1 cellular context compared by ENCODE assay signal in the genomic region with DNA sequence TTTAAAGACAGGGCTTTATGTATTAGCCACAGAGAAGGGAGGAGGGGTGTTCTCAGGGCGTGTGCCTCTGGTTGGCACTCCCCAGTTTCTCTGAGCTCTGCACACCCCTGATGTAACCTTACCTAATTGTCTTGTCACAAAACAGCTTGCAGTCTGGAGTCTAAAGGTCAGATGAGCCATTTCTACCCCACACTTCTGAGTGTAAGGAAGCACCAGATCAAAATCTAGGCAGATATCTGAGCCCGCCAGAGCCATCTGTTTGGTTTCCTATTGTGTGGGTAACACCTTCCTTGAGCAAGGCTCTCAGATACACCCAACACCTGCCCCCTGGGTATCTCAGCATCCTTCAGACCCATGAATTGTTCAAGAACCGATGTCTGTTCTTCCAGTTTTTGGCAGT.
TF ChIP-seq lines count a peak whose summit lies in the region.

No MANE protein-coding gene starts in this region.

TF ChIP-seq in K562, 482 proteins besides CTCF, POLR2A, EP300 and RAD21 (continues in another document):
- TF ChIP-seq ZNF785 (CRISPR knock-in tag; IDR thresholded peaks at IDR 0.05): no peak
- TF ChIP-seq CBFA2T3 (IDR thresholded peaks at IDR 0.05): peak; percentile 85
- peak; percentile 63 for TF ChIP-seq TEAD4 (IDR thresholded peaks at IDR 0.05; ENCODE audit: low read length)
- no peak for TF ChIP-seq TEAD4 (CRISPR knock-in tag; IDR thresholded peaks at IDR 0.05; ENCODE audit: borderline replicate concordance)
- TF ChIP-seq RUNX1 (IDR thresholded peaks at IDR 0.05; ENCODE audit: low read depth): no peak
- no peak for TF ChIP-seq NFXL1 (CRISPR knock-in tag; IDR thresholded peaks at IDR 0.05)
- TF ChIP-seq, protein P1, sequence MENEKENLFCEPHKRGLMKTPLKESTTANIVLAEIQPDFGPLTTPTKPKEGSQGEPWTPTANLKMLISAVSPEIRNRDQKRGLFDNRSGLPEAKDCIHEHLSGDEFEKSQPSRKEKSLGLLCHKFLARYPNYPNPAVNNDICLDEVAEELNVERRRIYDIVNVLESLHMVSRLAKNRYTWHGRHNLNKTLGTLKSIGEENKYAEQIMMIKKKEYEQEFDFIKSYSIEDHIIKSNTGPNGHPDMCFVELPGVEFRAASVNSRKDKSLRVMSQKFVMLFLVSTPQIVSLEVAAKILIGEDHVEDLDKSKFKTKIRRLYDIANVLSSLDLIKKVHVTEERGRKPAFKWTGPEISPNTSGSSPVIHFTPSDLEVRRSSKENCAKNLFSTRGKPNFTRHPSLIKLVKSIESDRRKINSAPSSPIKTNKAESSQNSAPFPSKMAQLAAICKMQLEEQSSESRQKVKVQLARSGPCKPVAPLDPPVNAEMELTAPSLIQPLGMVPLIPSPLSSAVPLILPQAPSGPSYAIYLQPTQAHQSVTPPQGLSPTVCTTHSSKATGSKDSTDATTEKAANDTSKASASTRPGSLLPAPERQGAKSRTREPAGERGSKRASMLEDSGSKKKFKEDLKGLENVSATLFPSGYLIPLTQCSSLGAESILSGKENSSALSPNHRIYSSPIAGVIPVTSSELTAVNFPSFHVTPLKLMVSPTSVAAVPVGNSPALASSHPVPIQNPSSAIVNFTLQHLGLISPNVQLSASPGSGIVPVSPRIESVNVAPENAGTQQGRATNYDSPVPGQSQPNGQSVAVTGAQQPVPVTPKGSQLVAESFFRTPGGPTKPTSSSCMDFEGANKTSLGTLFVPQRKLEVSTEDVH (IDR thresholded peaks at IDR 0.05; ENCODE audit: low read depth, partially characterized antibody): no peak
- TF ChIP-seq NCOR1 (IDR thresholded peaks at IDR 0.05): peak; percentile 51; the same call in 1 of the 2 replicates
- TF ChIP-seq, protein P2, sequence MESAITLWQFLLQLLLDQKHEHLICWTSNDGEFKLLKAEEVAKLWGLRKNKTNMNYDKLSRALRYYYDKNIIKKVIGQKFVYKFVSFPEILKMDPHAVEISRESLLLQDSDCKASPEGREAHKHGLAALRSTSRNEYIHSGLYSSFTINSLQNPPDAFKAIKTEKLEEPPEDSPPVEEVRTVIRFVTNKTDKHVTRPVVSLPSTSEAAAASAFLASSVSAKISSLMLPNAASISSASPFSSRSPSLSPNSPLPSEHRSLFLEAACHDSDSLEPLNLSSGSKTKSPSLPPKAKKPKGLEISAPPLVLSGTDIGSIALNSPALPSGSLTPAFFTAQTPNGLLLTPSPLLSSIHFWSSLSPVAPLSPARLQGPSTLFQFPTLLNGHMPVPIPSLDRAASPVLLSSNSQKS (CRISPR knock-in tag; IDR thresholded peaks at IDR 0.05): no peak
- no peak for TF ChIP-seq HDAC2 (IDR thresholded peaks at IDR 0.05)
- TF ChIP-seq FOSL1 (tag; conservative IDR thresholded peaks at IDR 0.05): peak; percentile 32; the same call in 1 of the 2 replicates
- TF ChIP-seq KLF1 (tag; IDR thresholded peaks at IDR 0.05): no peak
- no peak for TF ChIP-seq KLF13 (tag; IDR thresholded peaks at IDR 0.05; ENCODE audit: borderline replicate concordance, low read depth)
- TF ChIP-seq NR1H2 (CRISPR knock-in tag; IDR thresholded peaks at IDR 0.05): no peak
- TF ChIP-seq, protein P3, sequence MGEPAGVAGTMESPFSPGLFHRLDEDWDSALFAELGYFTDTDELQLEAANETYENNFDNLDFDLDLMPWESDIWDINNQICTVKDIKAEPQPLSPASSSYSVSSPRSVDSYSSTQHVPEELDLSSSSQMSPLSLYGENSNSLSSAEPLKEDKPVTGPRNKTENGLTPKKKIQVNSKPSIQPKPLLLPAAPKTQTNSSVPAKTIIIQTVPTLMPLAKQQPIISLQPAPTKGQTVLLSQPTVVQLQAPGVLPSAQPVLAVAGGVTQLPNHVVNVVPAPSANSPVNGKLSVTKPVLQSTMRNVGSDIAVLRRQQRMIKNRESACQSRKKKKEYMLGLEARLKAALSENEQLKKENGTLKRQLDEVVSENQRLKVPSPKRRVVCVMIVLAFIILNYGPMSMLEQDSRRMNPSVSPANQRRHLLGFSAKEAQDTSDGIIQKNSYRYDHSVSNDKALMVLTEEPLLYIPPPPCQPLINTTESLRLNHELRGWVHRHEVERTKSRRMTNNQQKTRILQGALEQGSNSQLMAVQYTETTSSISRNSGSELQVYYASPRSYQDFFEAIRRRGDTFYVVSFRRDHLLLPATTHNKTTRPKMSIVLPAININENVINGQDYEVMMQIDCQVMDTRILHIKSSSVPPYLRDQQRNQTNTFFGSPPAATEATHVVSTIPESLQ (CRISPR knock-in tag; IDR thresholded peaks at IDR 0.05): no peak
- no peak for TF ChIP-seq MTA1 (IDR thresholded peaks at IDR 0.05; ENCODE audit: borderline replicate concordance)
- no peak for TF ChIP-seq PHTF2 (CRISPR knock-in tag; IDR thresholded peaks at IDR 0.05)
- peak; percentile 27; the same call in 1 of the 2 replicates for TF ChIP-seq POLR2AphosphoS5 (IDR thresholded peaks at IDR 0.05; ENCODE audit: control insufficient read depth, insufficient read depth, low read depth, low read length)
- TF ChIP-seq, protein P4, sequence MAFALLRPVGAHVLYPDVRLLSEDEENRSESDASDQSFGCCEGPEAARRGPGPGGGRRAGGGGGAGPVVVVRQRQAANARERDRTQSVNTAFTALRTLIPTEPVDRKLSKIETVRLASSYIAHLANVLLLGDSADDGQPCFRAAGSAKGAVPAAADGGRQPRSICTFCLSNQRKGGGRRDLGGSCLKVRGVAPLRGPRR (CRISPR knock-in tag; IDR thresholded peaks at IDR 0.05): no peak
- TF ChIP-seq, protein P5, sequence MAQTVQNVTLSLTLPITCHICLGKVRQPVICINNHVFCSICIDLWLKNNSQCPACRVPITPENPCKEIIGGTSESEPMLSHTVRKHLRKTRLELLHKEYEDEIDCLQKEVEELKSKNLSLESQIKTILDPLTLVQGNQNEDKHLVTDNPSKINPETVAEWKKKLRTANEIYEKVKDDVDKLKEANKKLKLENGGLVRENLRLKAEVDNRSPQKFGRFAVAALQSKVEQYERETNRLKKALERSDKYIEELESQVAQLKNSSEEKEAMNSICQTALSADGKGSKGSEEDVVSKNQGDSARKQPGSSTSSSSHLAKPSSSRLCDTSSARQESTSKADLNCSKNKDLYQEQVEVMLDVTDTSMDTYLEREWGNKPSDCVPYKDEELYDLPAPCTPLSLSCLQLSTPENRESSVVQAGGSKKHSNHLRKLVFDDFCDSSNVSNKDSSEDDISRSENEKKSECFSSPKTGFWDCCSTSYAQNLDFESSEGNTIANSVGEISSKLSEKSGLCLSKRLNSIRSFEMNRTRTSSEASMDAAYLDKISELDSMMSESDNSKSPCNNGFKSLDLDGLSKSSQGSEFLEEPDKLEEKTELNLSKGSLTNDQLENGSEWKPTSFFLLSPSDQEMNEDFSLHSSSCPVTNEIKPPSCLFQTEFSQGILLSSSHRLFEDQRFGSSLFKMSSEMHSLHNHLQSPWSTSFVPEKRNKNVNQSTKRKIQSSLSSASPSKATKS (CRISPR knock-in tag; IDR thresholded peaks at IDR 0.05): no peak
- no peak for TF ChIP-seq ZNF589 (CRISPR knock-in tag; IDR thresholded peaks at IDR 0.05; ENCODE audit: low read depth)
- TF ChIP-seq, protein P6, sequence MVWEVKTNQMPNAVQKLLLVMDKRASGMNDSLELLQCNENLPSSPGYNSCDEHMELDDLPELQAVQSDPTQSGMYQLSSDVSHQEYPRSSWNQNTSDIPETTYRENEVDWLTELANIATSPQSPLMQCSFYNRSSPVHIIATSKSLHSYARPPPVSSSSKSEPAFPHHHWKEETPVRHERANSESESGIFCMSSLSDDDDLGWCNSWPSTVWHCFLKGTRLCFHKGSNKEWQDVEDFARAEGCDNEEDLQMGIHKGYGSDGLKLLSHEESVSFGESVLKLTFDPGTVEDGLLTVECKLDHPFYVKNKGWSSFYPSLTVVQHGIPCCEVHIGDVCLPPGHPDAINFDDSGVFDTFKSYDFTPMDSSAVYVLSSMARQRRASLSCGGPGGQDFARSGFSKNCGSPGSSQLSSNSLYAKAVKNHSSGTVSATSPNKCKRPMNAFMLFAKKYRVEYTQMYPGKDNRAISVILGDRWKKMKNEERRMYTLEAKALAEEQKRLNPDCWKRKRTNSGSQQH (CRISPR knock-in tag; IDR thresholded peaks at IDR 0.05): no peak
- TF ChIP-seq TCF7 (IDR thresholded peaks at IDR 0.05; ENCODE audit: borderline replicate concordance): no peak
- TF ChIP-seq, protein P7, sequence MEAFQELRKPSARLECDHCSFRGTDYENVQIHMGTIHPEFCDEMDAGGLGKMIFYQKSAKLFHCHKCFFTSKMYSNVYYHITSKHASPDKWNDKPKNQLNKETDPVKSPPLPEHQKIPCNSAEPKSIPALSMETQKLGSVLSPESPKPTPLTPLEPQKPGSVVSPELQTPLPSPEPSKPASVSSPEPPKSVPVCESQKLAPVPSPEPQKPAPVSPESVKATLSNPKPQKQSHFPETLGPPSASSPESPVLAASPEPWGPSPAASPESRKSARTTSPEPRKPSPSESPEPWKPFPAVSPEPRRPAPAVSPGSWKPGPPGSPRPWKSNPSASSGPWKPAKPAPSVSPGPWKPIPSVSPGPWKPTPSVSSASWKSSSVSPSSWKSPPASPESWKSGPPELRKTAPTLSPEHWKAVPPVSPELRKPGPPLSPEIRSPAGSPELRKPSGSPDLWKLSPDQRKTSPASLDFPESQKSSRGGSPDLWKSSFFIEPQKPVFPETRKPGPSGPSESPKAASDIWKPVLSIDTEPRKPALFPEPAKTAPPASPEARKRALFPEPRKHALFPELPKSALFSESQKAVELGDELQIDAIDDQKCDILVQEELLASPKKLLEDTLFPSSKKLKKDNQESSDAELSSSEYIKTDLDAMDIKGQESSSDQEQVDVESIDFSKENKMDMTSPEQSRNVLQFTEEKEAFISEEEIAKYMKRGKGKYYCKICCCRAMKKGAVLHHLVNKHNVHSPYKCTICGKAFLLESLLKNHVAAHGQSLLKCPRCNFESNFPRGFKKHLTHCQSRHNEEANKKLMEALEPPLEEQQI (IDR thresholded peaks at IDR 0.05): no peak
- TF ChIP-seq ARID1B (IDR thresholded peaks at IDR 0.05): peak; percentile 74
- no peak for TF ChIP-seq ZNF408 (CRISPR knock-in tag; IDR thresholded peaks at IDR 0.05; ENCODE audit: low read depth)
- TF ChIP-seq FOXK1 (CRISPR knock-in tag; IDR thresholded peaks at IDR 0.05; ENCODE audit: borderline replicate concordance): no peak
- TF ChIP-seq SOX6 (IDR thresholded peaks at IDR 0.05): peak; percentile 80
- TF ChIP-seq CHD1 (IDR thresholded peaks at IDR 0.05; ENCODE audit: low read length): no peak
- TF ChIP-seq, protein P8, sequence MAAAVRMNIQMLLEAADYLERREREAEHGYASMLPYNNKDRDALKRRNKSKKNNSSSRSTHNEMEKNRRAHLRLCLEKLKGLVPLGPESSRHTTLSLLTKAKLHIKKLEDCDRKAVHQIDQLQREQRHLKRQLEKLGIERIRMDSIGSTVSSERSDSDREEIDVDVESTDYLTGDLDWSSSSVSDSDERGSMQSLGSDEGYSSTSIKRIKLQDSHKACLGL (CRISPR knock-in tag; IDR thresholded peaks at IDR 0.05; ENCODE audit: borderline replicate concordance, poor library complexity, severe bottlenecking): no peak
- no peak for TF ChIP-seq GATA2 (CRISPR knock-in tag; IDR thresholded peaks at IDR 0.05)
- no peak for TF ChIP-seq ZNF644 (tag; IDR thresholded peaks at IDR 0.05; ENCODE audit: low read depth)
- no peak for TF ChIP-seq ZNF766 (CRISPR knock-in tag; conservative IDR thresholded peaks at IDR 0.05)
- no peak for TF ChIP-seq U2AF2 (optimal IDR thresholded peaks at IDR 0.05; ENCODE audit: low read depth, low read length)
- TF ChIP-seq HNRNPLL (IDR thresholded peaks at IDR 0.05; ENCODE audit: low read depth, low read length, poor library complexity, severe bottlenecking): no peak
- no peak for TF ChIP-seq ZBED1 (IDR thresholded peaks at IDR 0.05)
- 0 out of 2 replicates have a peak, but pooled peaks have one; percentile 56 for TF ChIP-seq ZEB2 (IDR thresholded peaks at IDR 0.05)
- TF ChIP-seq ATF1 (CRISPR knock-in tag; IDR thresholded peaks at IDR 0.05): no peak
- no peak for TF ChIP-seq ATF1 (tag; IDR thresholded peaks at IDR 0.05)
- TF ChIP-seq ASH1L (IDR thresholded peaks at IDR 0.05; ENCODE audit: borderline replicate concordance, low read depth, partially characterized antibody): no peak
- no peak for TF ChIP-seq NFE2 (IDR thresholded peaks at IDR 0.05; ENCODE audit: low read depth)
- no peak for TF ChIP-seq ZNF57 (CRISPR knock-in tag; IDR thresholded peaks at IDR 0.05)
- TF ChIP-seq, protein P9, sequence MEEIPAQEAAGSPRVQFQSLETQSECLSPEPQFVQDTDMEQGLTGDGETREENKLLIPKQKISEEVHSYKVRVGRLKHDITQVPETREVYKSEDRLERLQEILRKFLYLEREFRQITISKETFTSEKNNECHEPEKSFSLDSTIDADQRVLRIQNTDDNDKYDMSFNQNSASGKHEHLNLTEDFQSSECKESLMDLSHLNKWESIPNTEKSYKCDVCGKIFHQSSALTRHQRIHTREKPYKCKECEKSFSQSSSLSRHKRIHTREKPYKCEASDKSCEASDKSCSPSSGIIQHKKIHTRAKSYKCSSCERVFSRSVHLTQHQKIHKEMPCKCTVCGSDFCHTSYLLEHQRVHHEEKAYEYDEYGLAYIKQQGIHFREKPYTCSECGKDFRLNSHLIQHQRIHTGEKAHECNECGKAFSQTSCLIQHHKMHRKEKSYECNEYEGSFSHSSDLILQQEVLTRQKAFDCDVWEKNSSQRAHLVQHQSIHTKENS (CRISPR knock-in tag; IDR thresholded peaks at IDR 0.05): no peak
- TF ChIP-seq, protein P10, sequence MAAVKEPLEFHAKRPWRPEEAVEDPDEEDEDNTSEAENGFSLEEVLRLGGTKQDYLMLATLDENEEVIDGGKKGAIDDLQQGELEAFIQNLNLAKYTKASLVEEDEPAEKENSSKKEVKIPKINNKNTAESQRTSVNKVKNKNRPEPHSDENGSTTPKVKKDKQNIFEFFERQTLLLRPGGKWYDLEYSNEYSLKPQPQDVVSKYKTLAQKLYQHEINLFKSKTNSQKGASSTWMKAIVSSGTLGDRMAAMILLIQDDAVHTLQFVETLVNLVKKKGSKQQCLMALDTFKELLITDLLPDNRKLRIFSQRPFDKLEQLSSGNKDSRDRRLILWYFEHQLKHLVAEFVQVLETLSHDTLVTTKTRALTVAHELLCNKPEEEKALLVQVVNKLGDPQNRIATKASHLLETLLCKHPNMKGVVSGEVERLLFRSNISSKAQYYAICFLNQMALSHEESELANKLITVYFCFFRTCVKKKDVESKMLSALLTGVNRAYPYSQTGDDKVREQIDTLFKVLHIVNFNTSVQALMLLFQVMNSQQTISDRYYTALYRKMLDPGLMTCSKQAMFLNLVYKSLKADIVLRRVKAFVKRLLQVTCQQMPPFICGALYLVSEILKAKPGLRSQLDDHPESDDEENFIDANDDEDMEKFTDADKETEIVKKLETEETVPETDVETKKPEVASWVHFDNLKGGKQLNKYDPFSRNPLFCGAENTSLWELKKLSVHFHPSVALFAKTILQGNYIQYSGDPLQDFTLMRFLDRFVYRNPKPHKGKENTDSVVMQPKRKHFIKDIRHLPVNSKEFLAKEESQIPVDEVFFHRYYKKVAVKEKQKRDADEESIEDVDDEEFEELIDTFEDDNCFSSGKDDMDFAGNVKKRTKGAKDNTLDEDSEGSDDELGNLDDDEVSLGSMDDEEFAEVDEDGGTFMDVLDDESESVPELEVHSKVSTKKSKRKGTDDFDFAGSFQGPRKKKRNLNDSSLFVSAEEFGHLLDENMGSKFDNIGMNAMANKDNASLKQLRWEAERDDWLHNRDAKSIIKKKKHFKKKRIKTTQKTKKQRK (IDR thresholded peaks at IDR 0.05; ENCODE audit: borderline replicate concordance, low read depth, low read length): no peak
